1 cellular context compared by ENCODE assay signal in genomic region chr5:1799602-1800469, GRCh38.
A peak's percentile ranks its signal among the peaks of the same experiment; 100 is the strongest.
TF ChIP-seq lines count a peak whose summit lies in the region.

Gene MRPL36 (minus strand): TSS chr5:1799837. CDS start chr5:1798935, 902 bp downstream.

TF ChIP-seq in H1, 55 proteins besides CTCF, POLR2A, EP300 and RAD21 (continued from another document):
- TF ChIP-seq, protein P1, sequence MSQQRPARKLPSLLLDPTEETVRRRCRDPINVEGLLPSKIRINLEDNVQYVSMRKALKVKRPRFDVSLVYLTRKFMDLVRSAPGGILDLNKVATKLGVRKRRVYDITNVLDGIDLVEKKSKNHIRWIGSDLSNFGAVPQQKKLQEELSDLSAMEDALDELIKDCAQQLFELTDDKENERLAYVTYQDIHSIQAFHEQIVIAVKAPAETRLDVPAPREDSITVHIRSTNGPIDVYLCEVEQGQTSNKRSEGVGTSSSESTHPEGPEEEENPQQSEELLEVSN (IDR thresholded peaks at IDR 0.05), result 0 out of 2 replicates have a peak, but pooled peaks have one; percentile 23
- TF ChIP-seq ATF3 (IDR thresholded peaks at IDR 0.05; ENCODE audit: insufficient read depth, low read depth, low read length) (peak; percentile 95), POU5F1 (IDR thresholded peaks at IDR 0.05; ENCODE audit: low read depth, low read length) (no peak), TEAD4 (IDR thresholded peaks at IDR 0.05; ENCODE audit: low read depth, low read length) (0 out of 2 replicates have a peak, but pooled peaks have one; percentile 26), RBBP5 (IDR thresholded peaks at IDR 0.05; ENCODE audit: borderline replicate concordance, low read depth, low read length) (no peak; the same call in 1 of the 2 replicates), CREB1 (IDR thresholded peaks at IDR 0.05) (peak; percentile 92), RNF2 (IDR thresholded peaks at IDR 0.05; ENCODE audit: borderline replicate concordance, low read depth, low read length, missing control alignments, poor library complexity, severe bottlenecking) (no peak), TAF1 (IDR thresholded peaks at IDR 0.05; ENCODE audit: low read depth, low read length) (peak; percentile 56), RXRA (IDR thresholded peaks at IDR 0.05; ENCODE audit: insufficient read depth, low read depth, low read length) (no peak), PHF8 (conservative IDR thresholded peaks at IDR 0.05; ENCODE audit: low read depth, low read length) (peak; percentile 78), GTF2F1 (IDR thresholded peaks at IDR 0.05; ENCODE audit: borderline replicate concordance, low read depth, low read length) (peak; percentile 64; the same call in 1 of the 2 replicates), KDM4A (IDR thresholded peaks at IDR 0.05; ENCODE audit: low read depth, low read length, severe bottlenecking) (peak; percentile 26), SP4 (IDR thresholded peaks at IDR 0.05; ENCODE audit: low read length) (0 out of 2 replicates have a peak, but pooled peaks have one; percentile 28), TBP (IDR thresholded peaks at IDR 0.05; ENCODE audit: low read depth, low read length) (peak; percentile 61; the same call in 1 of the 2 replicates), YY1 (IDR thresholded peaks at IDR 0.05; ENCODE audit: low read depth, low read length) (peak; percentile 99), MAX (IDR thresholded peaks at IDR 0.05) (peak; percentile 87), ASH2L (IDR thresholded peaks at IDR 0.05; ENCODE audit: low read length) (peak; percentile 22), USF2 (IDR thresholded peaks at IDR 0.05; ENCODE audit: low read length) (peak; percentile 95)
- TF ChIP-seq, protein P2, sequence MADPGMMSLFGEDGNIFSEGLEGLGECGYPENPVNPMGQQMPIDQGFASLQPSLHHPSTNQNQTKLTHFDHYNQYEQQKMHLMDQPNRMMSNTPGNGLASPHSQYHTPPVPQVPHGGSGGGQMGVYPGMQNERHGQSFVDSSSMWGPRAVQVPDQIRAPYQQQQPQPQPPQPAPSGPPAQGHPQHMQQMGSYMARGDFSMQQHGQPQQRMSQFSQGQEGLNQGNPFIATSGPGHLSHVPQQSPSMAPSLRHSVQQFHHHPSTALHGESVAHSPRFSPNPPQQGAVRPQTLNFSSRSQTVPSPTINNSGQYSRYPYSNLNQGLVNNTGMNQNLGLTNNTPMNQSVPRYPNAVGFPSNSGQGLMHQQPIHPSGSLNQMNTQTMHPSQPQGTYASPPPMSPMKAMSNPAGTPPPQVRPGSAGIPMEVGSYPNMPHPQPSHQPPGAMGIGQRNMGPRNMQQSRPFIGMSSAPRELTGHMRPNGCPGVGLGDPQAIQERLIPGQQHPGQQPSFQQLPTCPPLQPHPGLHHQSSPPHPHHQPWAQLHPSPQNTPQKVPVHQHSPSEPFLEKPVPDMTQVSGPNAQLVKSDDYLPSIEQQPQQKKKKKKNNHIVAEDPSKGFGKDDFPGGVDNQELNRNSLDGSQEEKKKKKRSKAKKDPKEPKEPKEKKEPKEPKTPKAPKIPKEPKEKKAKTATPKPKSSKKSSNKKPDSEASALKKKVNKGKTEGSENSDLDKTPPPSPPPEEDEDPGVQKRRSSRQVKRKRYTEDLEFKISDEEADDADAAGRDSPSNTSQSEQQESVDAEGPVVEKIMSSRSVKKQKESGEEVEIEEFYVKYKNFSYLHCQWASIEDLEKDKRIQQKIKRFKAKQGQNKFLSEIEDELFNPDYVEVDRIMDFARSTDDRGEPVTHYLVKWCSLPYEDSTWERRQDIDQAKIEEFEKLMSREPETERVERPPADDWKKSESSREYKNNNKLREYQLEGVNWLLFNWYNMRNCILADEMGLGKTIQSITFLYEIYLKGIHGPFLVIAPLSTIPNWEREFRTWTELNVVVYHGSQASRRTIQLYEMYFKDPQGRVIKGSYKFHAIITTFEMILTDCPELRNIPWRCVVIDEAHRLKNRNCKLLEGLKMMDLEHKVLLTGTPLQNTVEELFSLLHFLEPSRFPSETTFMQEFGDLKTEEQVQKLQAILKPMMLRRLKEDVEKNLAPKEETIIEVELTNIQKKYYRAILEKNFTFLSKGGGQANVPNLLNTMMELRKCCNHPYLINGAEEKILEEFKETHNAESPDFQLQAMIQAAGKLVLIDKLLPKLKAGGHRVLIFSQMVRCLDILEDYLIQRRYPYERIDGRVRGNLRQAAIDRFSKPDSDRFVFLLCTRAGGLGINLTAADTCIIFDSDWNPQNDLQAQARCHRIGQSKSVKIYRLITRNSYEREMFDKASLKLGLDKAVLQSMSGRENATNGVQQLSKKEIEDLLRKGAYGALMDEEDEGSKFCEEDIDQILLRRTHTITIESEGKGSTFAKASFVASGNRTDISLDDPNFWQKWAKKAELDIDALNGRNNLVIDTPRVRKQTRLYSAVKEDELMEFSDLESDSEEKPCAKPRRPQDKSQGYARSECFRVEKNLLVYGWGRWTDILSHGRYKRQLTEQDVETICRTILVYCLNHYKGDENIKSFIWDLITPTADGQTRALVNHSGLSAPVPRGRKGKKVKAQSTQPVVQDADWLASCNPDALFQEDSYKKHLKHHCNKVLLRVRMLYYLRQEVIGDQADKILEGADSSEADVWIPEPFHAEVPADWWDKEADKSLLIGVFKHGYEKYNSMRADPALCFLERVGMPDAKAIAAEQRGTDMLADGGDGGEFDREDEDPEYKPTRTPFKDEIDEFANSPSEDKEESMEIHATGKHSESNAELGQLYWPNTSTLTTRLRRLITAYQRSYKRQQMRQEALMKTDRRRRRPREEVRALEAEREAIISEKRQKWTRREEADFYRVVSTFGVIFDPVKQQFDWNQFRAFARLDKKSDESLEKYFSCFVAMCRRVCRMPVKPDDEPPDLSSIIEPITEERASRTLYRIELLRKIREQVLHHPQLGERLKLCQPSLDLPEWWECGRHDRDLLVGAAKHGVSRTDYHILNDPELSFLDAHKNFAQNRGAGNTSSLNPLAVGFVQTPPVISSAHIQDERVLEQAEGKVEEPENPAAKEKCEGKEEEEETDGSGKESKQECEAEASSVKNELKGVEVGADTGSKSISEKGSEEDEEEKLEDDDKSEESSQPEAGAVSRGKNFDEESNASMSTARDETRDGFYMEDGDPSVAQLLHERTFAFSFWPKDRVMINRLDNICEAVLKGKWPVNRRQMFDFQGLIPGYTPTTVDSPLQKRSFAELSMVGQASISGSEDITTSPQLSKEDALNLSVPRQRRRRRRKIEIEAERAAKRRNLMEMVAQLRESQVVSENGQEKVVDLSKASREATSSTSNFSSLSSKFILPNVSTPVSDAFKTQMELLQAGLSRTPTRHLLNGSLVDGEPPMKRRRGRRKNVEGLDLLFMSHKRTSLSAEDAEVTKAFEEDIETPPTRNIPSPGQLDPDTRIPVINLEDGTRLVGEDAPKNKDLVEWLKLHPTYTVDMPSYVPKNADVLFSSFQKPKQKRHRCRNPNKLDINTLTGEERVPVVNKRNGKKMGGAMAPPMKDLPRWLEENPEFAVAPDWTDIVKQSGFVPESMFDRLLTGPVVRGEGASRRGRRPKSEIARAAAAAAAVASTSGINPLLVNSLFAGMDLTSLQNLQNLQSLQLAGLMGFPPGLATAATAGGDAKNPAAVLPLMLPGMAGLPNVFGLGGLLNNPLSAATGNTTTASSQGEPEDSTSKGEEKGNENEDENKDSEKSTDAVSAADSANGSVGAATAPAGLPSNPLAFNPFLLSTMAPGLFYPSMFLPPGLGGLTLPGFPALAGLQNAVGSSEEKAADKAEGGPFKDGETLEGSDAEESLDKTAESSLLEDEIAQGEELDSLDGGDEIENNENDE (IDR thresholded peaks at IDR 0.05; ENCODE audit: insufficient replicate concordance, low read length), result no peak
TF ChIP-seq in H1: peak in this region for 15.
